9 cellular contexts compared by ENCODE assay signal in genomic region chr19:12953456-12954149, GRCh38. TPM values are rescaled to one million over a fixed set of nuclear protein-coding genes. Genes with fewer than 3 reads are reported as not detected.
DNase-seq lines count a peak whose midpoint lies in the region; ATAC-seq, FAIRE-seq and TF ChIP-seq lines count a peak whose summit lies in the region.
"Had no signal": no experiment of that assay in that cellular context is flagged by ENCODE, and none has a peak within 500 bp of the region (broad histone marks: within the 10 kb centered on the region; RNA-seq: fewer than 3 reads in every experiment).

No MANE protein-coding gene starts in this region.

- H3K9me3 ChIP-seq in HepG2 (ENCODE audit: low read length) (no peaks in the 10 kb centered on the region), right lobe of liver (no peaks in the 10 kb centered on the region), WERI-Rb-1 (ENCODE audit: severe bottlenecking) (no peaks in the 10 kb centered on the region), lung (ENCODE audit: control insufficient read depth in 2 of 2, insufficient read depth in 1 of 2, low read length in 1 of 2) (no peaks in the 10 kb centered on the region), aorta (ENCODE audit: control insufficient read depth, low read length) (no peaks in the 10 kb centered on the region)

- CTCF ChIA-PET in HepG2 (lab: Yijun Ruan, JAX; ENCODE audit: low intra/inter-chr PET ratio, low total read pairs), result no interaction called here

- peaks cover 24% of the 10 kb centered on the region for H3K79me2 ChIP-seq in HepG2 (ENCODE audit: insufficient read depth, low read length)

- H3K27ac ChIP-seq in HepG2 (ENCODE audit: extremely low read length, insufficient read depth, low read length) (no peak overlapping the region), right lobe of liver (peak overlapping the region in 1 of 3 donors; percentile 43), WERI-Rb-1 (peak overlapping the region; percentile 90), lung (ENCODE audit: low read depth in 1 of 2, low read length in 1 of 2) (peak overlapping the region; percentile 52 to 79), aorta (ENCODE audit: low read depth in 1 of 2, low read length in 2 of 2) (peak overlapping the region; percentile 33 to 97)

- peaks cover 23% of the 10 kb centered on the region for H3K4me1 ChIP-seq in HepG2 (ENCODE audit: insufficient read depth, low read length)
- H3K4me1 ChIP-seq in right lobe of liver, result peaks cover 0 to 5% (median 0%) of the 10 kb centered on the region in 4 donors
- peaks cover 0 to 18% of the 10 kb centered on the region in 2 donors for H3K4me1 ChIP-seq in lung (ENCODE audit: control insufficient read depth in 2 of 2, insufficient read depth in 2 of 2, low read length in 2 of 2)
- H3K4me1 ChIP-seq in aorta (ENCODE audit: control insufficient read depth in 1 of 2, insufficient read depth in 2 of 2, low read length in 2 of 2), result no peaks in the 10 kb centered on the region

- no peak for ATAC-seq in HepG2
- no peak for ATAC-seq in right lobe of liver
- no peak for ATAC-seq in lung (ENCODE audit: insufficient read depth, low FRiP score)
- ATAC-seq in aorta (ENCODE audit: low FRiP score), result no peak

- no peak for DNase-seq in HepG2 (ENCODE audit: low spot score)
- DNase-seq in right lobe of liver, result no peak
- DNase-seq in WERI-Rb-1, result no peak
- DNase-seq in lung (ENCODE audit: low spot score), result no peak
- no peak for DNase-seq in aorta
- no peak for DNase-seq in NCI-H510A treated with DMSO at 0.1 percent for 48 hours (lab: John Stamatoyannopoulos, UW)
- DNase-seq in RKO (ENCODE audit: low spot score), result no peak
- DNase-seq in NCI-H345 treated with DMSO at 0.1 percent for 48 hours (lab: John Stamatoyannopoulos, UW; ENCODE audit: unreplicated experiment), result no peak
- DNase-seq: stimulated activated CD8-positive, alpha-beta memory T cell treated with anti-CD3 and anti-CD28 coated beads, Interleukin-4, amount 100 ng/mL, for 48 hours had no signal

- WGBS in HepG2 (ENCODE audit: low lambda C conversion rate), result 77% methylated on average over 3 of the region's 7 CpGs
- WGBS in right lobe of liver (ENCODE audit: insufficient coverage, low coverage, low lambda C conversion rate, missing lambda C conversion rate), result 20% methylated on average over 2 of the region's 7 CpGs
- whole genome bisulfite sequencing in lung, 2 donors, result 70 to 71% methylated on average over 7 of the region's 7 CpGs
- WGBS in aorta, 2 donors, result 49% methylated on average over 6 to 7 of the region's 7 CpGs

- intact Hi-C loops in HepG2 (cut with micrococcal nuclease; ENCODE audit: unreplicated experiment), result no loop called here
- intact Hi-C loops in right lobe of liver (cut with DNase I), result no loop called here
- intact Hi-C loops in aorta (cut with DNase I), result no loop called here

- no peaks in the 10 kb centered on the region for H4K20me1 ChIP-seq in HepG2 (ENCODE audit: insufficient read depth, low read length)

- H2AFZ ChIP-seq in HepG2 (ENCODE audit: low read length), result no peak overlapping the region

- H3K4me3 ChIP-seq in HepG2 (replicated peaks in 1 of 3; ENCODE audit: insufficient read depth in 1 of 3, low read depth in 2 of 3, low read length in 3 of 3) (no peak overlapping the region), right lobe of liver (no peak overlapping the region), WERI-Rb-1 (ENCODE audit: low read depth, low read length) (no peak overlapping the region), lung (no peak overlapping the region), aorta (ENCODE audit: low read length in 2 of 2) (no peak overlapping the region)

- no peak for TF ChIP-seq RAD21 in HepG2 (CRISPR knock-in tag; IDR thresholded peaks at IDR 0.05)

- H3K9ac ChIP-seq in HepG2 (ENCODE audit: insufficient read depth, low read depth, low read length), result no peak overlapping the region

- no peak for TF ChIP-seq CTCF in HepG2 (CRISPR knock-in tag; IDR thresholded peaks at IDR 0.05)
- TF ChIP-seq CTCF in right lobe of liver (IDR thresholded peaks at IDR 0.05), result no peak
- no peak for TF ChIP-seq CTCF in WERI-Rb-1 (IDR thresholded peaks at IDR 0.05; ENCODE audit: low read depth, low read length)
- TF ChIP-seq CTCF in lung (IDR thresholded peaks at IDR 0.05; ENCODE audit: control extremely low read depth, extremely low read depth), result no peak

- no peak for TF ChIP-seq EP300 in HepG2 (IDR thresholded peaks at IDR 0.05; ENCODE audit: low read depth in 2 of 2, low read length in 2 of 2)
- TF ChIP-seq EP300 in HepG2 (CRISPR knock-in tag; IDR thresholded peaks at IDR 0.05; ENCODE audit: borderline replicate concordance), result no peak

- in situ Hi-C loops in HepG2 (cut with HindIII; ENCODE audit: extremely low pct_ligation_motif_present, low pct_unique_long_range_greater_than_20kb), result no loop called here

- peak in 1 of 2 experiments; percentile 31; a peak in 1 of 4 replicates for TF ChIP-seq POLR2A in HepG2 (IDR thresholded peaks at IDR 0.05; ENCODE audit: insufficient read depth in 1 of 2, low read depth in 2 of 2, low read length in 2 of 2)
- no peak for TF ChIP-seq POLR2A in right lobe of liver (IDR thresholded peaks at IDR 0.05)

- H3K27me3 ChIP-seq in HepG2 (ENCODE audit: control insufficient read depth in 1 of 2, insufficient read depth in 2 of 2, low read length in 2 of 2), result no peaks in the 10 kb centered on the region
- H3K27me3 ChIP-seq in right lobe of liver, result no peaks in the 10 kb centered on the region
- no peaks in the 10 kb centered on the region for H3K27me3 ChIP-seq in WERI-Rb-1 (ENCODE audit: insufficient read depth, low read depth, severe bottlenecking)
- H3K27me3 ChIP-seq in lung (ENCODE audit: control insufficient read depth, insufficient read depth), result no peaks in the 10 kb centered on the region
- H3K27me3 ChIP-seq in aorta (ENCODE audit: control insufficient read depth in 1 of 2, insufficient read depth in 2 of 2, low read length in 1 of 2), result no peaks in the 10 kb centered on the region

- H3K4me2 ChIP-seq in HepG2 (ENCODE audit: low read depth, low read length), result no peak overlapping the region

- FAIRE-seq in HepG2 (lab: Jason Lieb, UNC), result no peak

- POLR2A ChIA-PET in HepG2 (lab: Yijun Ruan, JAX), result interaction anchor here (0.9 to 3.9 kb wide), 5 partner anchors 7 to 63 kb away, joined by 3 to 25 read pairs (median 4); partner anchors contain the start of genes GCDH and RAD23A

- H3K36me3 ChIP-seq in HepG2 (replicated peaks in 1 of 2; ENCODE audit: control insufficient read depth in 1 of 2, insufficient read depth in 2 of 2, low read length in 2 of 2) (peaks cover 25 to 45% of the 10 kb centered on the region in 2 experiments; a peak in 4 of 5 replicates), right lobe of liver (peaks cover 0 to 49% (median 24%) of the 10 kb centered on the region in 4 donors), WERI-Rb-1 (peaks cover 79% of the 10 kb centered on the region), lung (ENCODE audit: control insufficient read depth in 2 of 2, insufficient read depth in 2 of 2, low read length in 2 of 2) (peaks cover 7 to 42% of the 10 kb centered on the region in 2 donors), aorta (ENCODE audit: control insufficient read depth in 1 of 2, insufficient read depth in 2 of 2, low read length in 1 of 2) (peaks cover 0 to 10% of the 10 kb centered on the region in 2 donors)

- no TSS peak for BruUV-seq in HepG2 (replicated peaks; lab: Mats Ljungman, UMichigan)

RNA-seq across cellular contexts. Expression of gene GADD45GIP1, which starts 3.4 kb away (rescaled TPM):
- total RNA-seq in HepG2 (2016; rRNA removed; fragmentation: Illumina TruSeq; extraction: Trizol) (24.6 and 37.4 TPM in 2 replicates), right lobe of liver (10 to 100 TPM in 3 of 6 experiments, 1 to 10 TPM in 3; 7.7 to 29.3 (median 10.0) TPM), lung (10 to 100 TPM; 14.9 to 22.6 TPM), aorta (10 to 100 TPM; 15.3 to 15.7 TPM)
- total RNA-seq in HepG2 (2016; cell fraction: cytosol; rRNA removed; fragmentation: Illumina TruSeq; extraction: Trizol; ENCODE audit: low read depth), result 14.3 and 14.8 TPM in 2 replicates
- 25.1 and 41.7 TPM in 2 replicates for total RNA-seq in HepG2 (2016; cell fraction: insoluble cytoplasmic fraction; rRNA removed; fragmentation: Illumina TruSeq; extraction: Trizol)
- 14.2 and 15.7 TPM in 2 replicates for total RNA-seq in HepG2 (2016; cell fraction: membrane; rRNA removed; fragmentation: Illumina TruSeq; extraction: Trizol)
- total RNA-seq in HepG2 (2016; cell fraction: nucleus; rRNA removed; fragmentation: Illumina TruSeq; extraction: Trizol), result 8.8 and 9.5 TPM in 2 replicates
- polyA plus RNA-seq in HepG2 (2011; rRNA removed) (30.7 and 31.9 TPM in 2 replicates), lung (10 to 100 TPM; 50.0 to 69.0 TPM), aorta (10 to 100 TPM; 30.9 to 40.6 TPM)
- 33.0 and 52.1 TPM in 2 replicates for polyA plus RNA-seq in HepG2 (2011; cell fraction: cytosol; rRNA removed)
- 13.9 and 14.0 TPM in 2 replicates for polyA plus RNA-seq in HepG2 (2011; cell fraction: nucleus; rRNA removed)
- polyA plus RNA-seq in HepG2 (2012), result 19.0 and 20.6 TPM in 2 replicates
- 24.7 and 26.7 TPM in 2 replicates for polyA plus RNA-seq in HepG2 (2016; cell fraction: cytosol; fragmentation: Illumina TruSeq; extraction: Trizol; ENCODE audit: low read depth)
- polyA plus RNA-seq in HepG2 (2016; cell fraction: insoluble cytoplasmic fraction; fragmentation: Illumina TruSeq; extraction: Trizol; ENCODE audit: low read depth), result 71.6 and 84.3 TPM in 2 replicates
- polyA plus RNA-seq in HepG2 (2016; cell fraction: membrane; fragmentation: Illumina TruSeq; extraction: Trizol; ENCODE audit: low read depth), result 20.1 and 21.0 TPM in 2 replicates
- 27.9 and 29.2 TPM in 2 replicates for polyA plus RNA-seq in HepG2 (2016; cell fraction: nucleus; fragmentation: Illumina TruSeq; extraction: Trizol; ENCODE audit: insufficient read depth, low read depth)
- 6.2 and 12.6 TPM in 2 replicates for polyA minus RNA-seq in HepG2 (2011; rRNA and poly(A)+ RNA removed; ENCODE audit: low replicate concordance)
- polyA minus RNA-seq in HepG2 (2011; cell fraction: cytosol; rRNA and poly(A)+ RNA removed), result 9.9 and 11.7 TPM in 2 replicates
- 3.2 and 3.7 TPM in 2 replicates for polyA minus RNA-seq in HepG2 (2011; cell fraction: nucleus; rRNA and poly(A)+ RNA removed)

RNA-seq across cellular contexts. Expression of gene RAD23A, which starts 7.9 kb away (rescaled TPM):
- total RNA-seq in HepG2 (2016; rRNA removed; fragmentation: Illumina TruSeq; extraction: Trizol) (34.6 and 42.5 TPM in 2 replicates), right lobe of liver (10 to 100 TPM; 37.8 to 69.0 (median 52.9) TPM), lung (100 to 1,000 TPM in 1 of 2 donors, 10 to 100 TPM in 1; 79.7 to 122 TPM), aorta (100 to 1,000 TPM in 1 of 2 donors, 10 to 100 TPM in 1; 80.7 to 106 TPM)
- 64.7 and 77.4 TPM in 2 replicates for total RNA-seq in HepG2 (2016; cell fraction: cytosol; rRNA removed; fragmentation: Illumina TruSeq; extraction: Trizol; ENCODE audit: low read depth)
- total RNA-seq in HepG2 (2016; cell fraction: insoluble cytoplasmic fraction; rRNA removed; fragmentation: Illumina TruSeq; extraction: Trizol), result 29.6 and 43.3 TPM in 2 replicates
- total RNA-seq in HepG2 (2016; cell fraction: membrane; rRNA removed; fragmentation: Illumina TruSeq; extraction: Trizol), result 95.2 and 117 TPM in 2 replicates
- total RNA-seq in HepG2 (2016; cell fraction: nucleus; rRNA removed; fragmentation: Illumina TruSeq; extraction: Trizol), result 27.5 and 30.5 TPM in 2 replicates
- polyA plus RNA-seq in HepG2 (2011; rRNA removed) (50.3 and 54.2 TPM in 2 replicates), lung (100 to 1,000 TPM; 112 to 186 TPM), aorta (100 to 1,000 TPM in 1 of 2 donors, 10 to 100 TPM in 1; 72.4 to 154 TPM)
- polyA plus RNA-seq in HepG2 (2011; cell fraction: cytosol; rRNA removed), result 51.8 and 73.5 TPM in 2 replicates
- 80.8 and 87.8 TPM in 2 replicates for polyA plus RNA-seq in HepG2 (2011; cell fraction: nucleus; rRNA removed)
- 95.7 and 105 TPM in 2 replicates for polyA plus RNA-seq in HepG2 (2012)
- 137 and 157 TPM in 2 replicates for polyA plus RNA-seq in HepG2 (2016; cell fraction: cytosol; fragmentation: Illumina TruSeq; extraction: Trizol; ENCODE audit: low read depth)
- polyA plus RNA-seq in HepG2 (2016; cell fraction: insoluble cytoplasmic fraction; fragmentation: Illumina TruSeq; extraction: Trizol; ENCODE audit: low read depth), result 55.9 and 73.5 TPM in 2 replicates
- polyA plus RNA-seq in HepG2 (2016; cell fraction: membrane; fragmentation: Illumina TruSeq; extraction: Trizol; ENCODE audit: low read depth), result 175 and 195 TPM in 2 replicates
- polyA plus RNA-seq in HepG2 (2016; cell fraction: nucleus; fragmentation: Illumina TruSeq; extraction: Trizol; ENCODE audit: insufficient read depth, low read depth), result 90.3 and 97.5 TPM in 2 replicates
- 54.6 and 102 TPM in 2 replicates for polyA minus RNA-seq in HepG2 (2011; rRNA and poly(A)+ RNA removed; ENCODE audit: low replicate concordance)
- 52.5 and 54.0 TPM in 2 replicates for polyA minus RNA-seq in HepG2 (2011; cell fraction: cytosol; rRNA and poly(A)+ RNA removed)
- 20.0 and 27.4 TPM in 2 replicates for polyA minus RNA-seq in HepG2 (2011; cell fraction: nucleus; rRNA and poly(A)+ RNA removed)

RNA-seq across cellular contexts. Expression of gene CALR, which starts 15.2 kb away (rescaled TPM):
- total RNA-seq in HepG2 (2016; rRNA removed; fragmentation: Illumina TruSeq; extraction: Trizol) (420 and 898 TPM in 2 replicates), right lobe of liver (1,000 to 10,000 TPM in 3 of 6 experiments, 100 to 1,000 TPM in 3; 771 to 1,471 (median 1,008) TPM), lung (1,000 to 10,000 TPM in 1 of 2 donors, 100 to 1,000 TPM in 1; 479 to 1,551 TPM), aorta (100 to 1,000 TPM; 649 to 778 TPM)
- total RNA-seq in HepG2 (2016; cell fraction: cytosol; rRNA removed; fragmentation: Illumina TruSeq; extraction: Trizol; ENCODE audit: low read depth), result 227 and 266 TPM in 2 replicates
- total RNA-seq in HepG2 (2016; cell fraction: insoluble cytoplasmic fraction; rRNA removed; fragmentation: Illumina TruSeq; extraction: Trizol), result 389 and 943 TPM in 2 replicates
- total RNA-seq in HepG2 (2016; cell fraction: membrane; rRNA removed; fragmentation: Illumina TruSeq; extraction: Trizol), result 340 and 383 TPM in 2 replicates
- total RNA-seq in HepG2 (2016; cell fraction: nucleus; rRNA removed; fragmentation: Illumina TruSeq; extraction: Trizol), result 693 and 829 TPM in 2 replicates
- polyA plus RNA-seq in HepG2 (2011; rRNA removed) (842 and 934 TPM in 2 replicates), lung (1,000 to 10,000 TPM in 1 of 2 donors, 100 to 1,000 TPM in 1; 415 to 1,123 TPM), aorta (100 to 1,000 TPM; 232 to 296 TPM)
- polyA plus RNA-seq in HepG2 (2011; cell fraction: cytosol; rRNA removed), result 752 and 842 TPM in 2 replicates
- polyA plus RNA-seq in HepG2 (2011; cell fraction: nucleus; rRNA removed), result 381 and 448 TPM in 2 replicates
- 606 and 725 TPM in 2 replicates for polyA plus RNA-seq in HepG2 (2012)
- 313 and 359 TPM in 2 replicates for polyA plus RNA-seq in HepG2 (2016; cell fraction: cytosol; fragmentation: Illumina TruSeq; extraction: Trizol; ENCODE audit: low read depth)
- 478 and 547 TPM in 2 replicates for polyA plus RNA-seq in HepG2 (2016; cell fraction: insoluble cytoplasmic fraction; fragmentation: Illumina TruSeq; extraction: Trizol; ENCODE audit: low read depth)
- polyA plus RNA-seq in HepG2 (2016; cell fraction: membrane; fragmentation: Illumina TruSeq; extraction: Trizol; ENCODE audit: low read depth), result 345 and 409 TPM in 2 replicates
- 1,564 and 1,658 TPM in 2 replicates for polyA plus RNA-seq in HepG2 (2016; cell fraction: nucleus; fragmentation: Illumina TruSeq; extraction: Trizol; ENCODE audit: insufficient read depth, low read depth)
- 932 and 1,241 TPM in 2 replicates for polyA minus RNA-seq in HepG2 (2011; rRNA and poly(A)+ RNA removed; ENCODE audit: low replicate concordance)
- 408 and 482 TPM in 2 replicates for polyA minus RNA-seq in HepG2 (2011; cell fraction: cytosol; rRNA and poly(A)+ RNA removed)
- polyA minus RNA-seq in HepG2 (2011; cell fraction: nucleus; rRNA and poly(A)+ RNA removed), result 228 and 256 TPM in 2 replicates

RNA-seq across cellular contexts. Expression of gene DAND5, which starts 15.8 kb away (rescaled TPM):
- total RNA-seq in HepG2 (2016; rRNA removed; fragmentation: Illumina TruSeq; extraction: Trizol), result not detected in 2 replicates
- total RNA-seq in HepG2 (2016; cell fraction: cytosol; rRNA removed; fragmentation: Illumina TruSeq; extraction: Trizol; ENCODE audit: low read depth), result not detected in 2 replicates
- not detected in 2 replicates for total RNA-seq in HepG2 (2016; cell fraction: insoluble cytoplasmic fraction; rRNA removed; fragmentation: Illumina TruSeq; extraction: Trizol)
- not detected in 2 replicates for total RNA-seq in HepG2 (2016; cell fraction: membrane; rRNA removed; fragmentation: Illumina TruSeq; extraction: Trizol)
- total RNA-seq in HepG2 (2016; cell fraction: nucleus; rRNA removed; fragmentation: Illumina TruSeq; extraction: Trizol), result not detected in 2 replicates
- 0.04 TPM in 1 of 2 replicates, not detected in the other for polyA plus RNA-seq in HepG2 (2011; rRNA removed)
- polyA plus RNA-seq in HepG2 (2011; cell fraction: cytosol; rRNA removed), result 0.03 and 0.04 TPM in 2 replicates
- 0.10 and 0.13 TPM in 2 replicates for polyA plus RNA-seq in HepG2 (2011; cell fraction: nucleus; rRNA removed)
- not detected in 2 replicates for polyA plus RNA-seq in HepG2 (2012)
- polyA plus RNA-seq in HepG2 (2016; cell fraction: cytosol; fragmentation: Illumina TruSeq; extraction: Trizol; ENCODE audit: low read depth), result not detected in 2 replicates
- not detected in 2 replicates for polyA plus RNA-seq in HepG2 (2016; cell fraction: insoluble cytoplasmic fraction; fragmentation: Illumina TruSeq; extraction: Trizol; ENCODE audit: low read depth)
- not detected in 2 replicates for polyA plus RNA-seq in HepG2 (2016; cell fraction: membrane; fragmentation: Illumina TruSeq; extraction: Trizol; ENCODE audit: low read depth)
- not detected in 2 replicates for polyA plus RNA-seq in HepG2 (2016; cell fraction: nucleus; fragmentation: Illumina TruSeq; extraction: Trizol; ENCODE audit: insufficient read depth, low read depth)
- 0.40 TPM in 1 of 2 replicates, not detected in the other for polyA minus RNA-seq in HepG2 (2011; rRNA and poly(A)+ RNA removed; ENCODE audit: low replicate concordance)
- not detected in 2 replicates for polyA minus RNA-seq in HepG2 (2011; cell fraction: cytosol; rRNA and poly(A)+ RNA removed)
- polyA minus RNA-seq in HepG2 (2011; cell fraction: nucleus; rRNA and poly(A)+ RNA removed), result not detected in 2 replicates
- total RNA-seq in right lobe of liver, result not detected
- under 1 TPM; 0.20 to 0.25 TPM for total RNA-seq in lung
- polyA plus RNA-seq in lung, result under 1 TPM; 0.01 to 0.14 TPM
- total RNA-seq in aorta, result not detected
- under 1 TPM in 1 of 2 donors, not detected in 1; 0.13 TPM for polyA plus RNA-seq in aorta

RNA-seq across cellular contexts. Expression of gene FARSA, which starts 20.1 kb away (rescaled TPM):
- total RNA-seq in HepG2 (2016; rRNA removed; fragmentation: Illumina TruSeq; extraction: Trizol) (68.0 and 72.0 TPM in 2 replicates), right lobe of liver (10 to 100 TPM; 22.9 to 46.2 (median 29.0) TPM), lung (10 to 100 TPM; 27.8 to 65.7 TPM), aorta (10 to 100 TPM; 27.2 to 31.4 TPM)
- 30.6 and 33.8 TPM in 2 replicates for total RNA-seq in HepG2 (2016; cell fraction: cytosol; rRNA removed; fragmentation: Illumina TruSeq; extraction: Trizol; ENCODE audit: low read depth)
- total RNA-seq in HepG2 (2016; cell fraction: insoluble cytoplasmic fraction; rRNA removed; fragmentation: Illumina TruSeq; extraction: Trizol), result 61.4 and 77.8 TPM in 2 replicates
- 31.3 and 31.6 TPM in 2 replicates for total RNA-seq in HepG2 (2016; cell fraction: membrane; rRNA removed; fragmentation: Illumina TruSeq; extraction: Trizol)
- 38.1 and 43.4 TPM in 2 replicates for total RNA-seq in HepG2 (2016; cell fraction: nucleus; rRNA removed; fragmentation: Illumina TruSeq; extraction: Trizol)
- polyA plus RNA-seq in HepG2 (2011; rRNA removed) (25.9 and 37.0 TPM in 2 replicates), lung (10 to 100 TPM; 39.8 to 72.1 TPM), aorta (10 to 100 TPM; 19.7 to 23.2 TPM)
- polyA plus RNA-seq in HepG2 (2011; cell fraction: cytosol; rRNA removed), result 20.2 and 25.7 TPM in 2 replicates
- polyA plus RNA-seq in HepG2 (2011; cell fraction: nucleus; rRNA removed), result 86.4 and 92.2 TPM in 2 replicates
- 47.9 and 53.4 TPM in 2 replicates for polyA plus RNA-seq in HepG2 (2012)
- 20.5 and 21.3 TPM in 2 replicates for polyA plus RNA-seq in HepG2 (2016; cell fraction: cytosol; fragmentation: Illumina TruSeq; extraction: Trizol; ENCODE audit: low read depth)
- polyA plus RNA-seq in HepG2 (2016; cell fraction: insoluble cytoplasmic fraction; fragmentation: Illumina TruSeq; extraction: Trizol; ENCODE audit: low read depth), result 76.2 and 85.7 TPM in 2 replicates
- 21.2 and 25.0 TPM in 2 replicates for polyA plus RNA-seq in HepG2 (2016; cell fraction: membrane; fragmentation: Illumina TruSeq; extraction: Trizol; ENCODE audit: low read depth)
- 71.9 and 80.2 TPM in 2 replicates for polyA plus RNA-seq in HepG2 (2016; cell fraction: nucleus; fragmentation: Illumina TruSeq; extraction: Trizol; ENCODE audit: insufficient read depth, low read depth)
- 36.3 and 65.5 TPM in 2 replicates for polyA minus RNA-seq in HepG2 (2011; rRNA and poly(A)+ RNA removed; ENCODE audit: low replicate concordance)
- polyA minus RNA-seq in HepG2 (2011; cell fraction: cytosol; rRNA and poly(A)+ RNA removed), result 17.6 and 18.3 TPM in 2 replicates
- 14.5 and 16.0 TPM in 2 replicates for polyA minus RNA-seq in HepG2 (2011; cell fraction: nucleus; rRNA and poly(A)+ RNA removed)
